ENCODE assay signal across 18 cellular contexts in the genomic region with DNA sequence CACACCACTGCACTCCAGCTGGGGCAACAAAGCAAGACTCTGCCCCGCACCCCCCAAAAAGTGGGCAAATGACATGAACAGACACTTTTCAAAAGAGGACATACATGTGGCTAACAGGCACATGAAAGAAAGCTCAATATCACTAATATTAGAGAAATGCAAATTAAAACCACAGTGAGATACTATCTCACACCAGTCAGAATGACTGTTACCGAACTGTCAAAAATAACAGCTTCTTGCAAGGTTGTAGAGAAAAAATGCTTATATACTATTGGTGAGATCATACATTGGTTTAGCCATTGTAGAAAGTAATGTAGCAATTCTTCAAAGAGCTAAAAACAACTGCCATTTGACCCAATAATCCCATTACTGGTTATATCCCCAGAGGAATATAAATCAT.
DNase-seq lines count a peak whose midpoint lies in the region; ATAC-seq and TF ChIP-seq lines count a peak whose summit lies in the region.
"Had no signal": no experiment of that assay in that cellular context is flagged by ENCODE, and none has a peak within 500 bp of the region (broad histone marks: within the 10 kb centered on the region; RNA-seq: fewer than 3 reads in every experiment).

No MANE protein-coding gene starts in this region.

- no peaks in the 10 kb centered on the region for H3K27me3 ChIP-seq in esophagus squamous epithelium
- H3K27me3 ChIP-seq: MG63 had no signal

- peaks cover 0 to 23% (median 19%) of the 10 kb centered on the region in 3 donors for H3K4me1 ChIP-seq in esophagus squamous epithelium

- peak; percentile 78 for ATAC-seq in GM18508 (IDR thresholded peaks at IDR 0.05; ENCODE audit: insufficient read depth, unreplicated experiment)
- peak; percentile 53 for ATAC-seq in GM19351 (IDR thresholded peaks at IDR 0.05; ENCODE audit: unreplicated experiment)
- peak; percentile 46 for ATAC-seq in HG03342 (IDR thresholded peaks at IDR 0.05; ENCODE audit: unreplicated experiment)
- ATAC-seq in GM21737 (IDR thresholded peaks at IDR 0.05; ENCODE audit: unreplicated experiment) = no peak

- H3K36me3 ChIP-seq in esophagus squamous epithelium = no peaks in the 10 kb centered on the region
- H3K36me3 ChIP-seq: MG63 had no signal

- no peaks in the 10 kb centered on the region for H3K9me3 ChIP-seq in esophagus squamous epithelium
- H3K9me3 ChIP-seq: MG63 had no signal

- no peak for DNase-seq in activated effector memory CD4-positive, alpha-beta T cell treated with Interleukin-2 at 50 U/mL for 16 hours
- DNase-seq in germinal center (ENCODE audit: low spot score) (no peak), esophagus squamous epithelium (lab: John Stamatoyannopoulos, UW) (no peak)
- DNase-seq: ACHN, C1 segment of cervical spinal cord, DND-41, Kasumi-1, MG63, NCI-H2081 treated with DMSO at 0.1 percent for 48 hours, NCI-H510A, NCI-H82, OCI-M1, Right ventricle myocardium superior, SW 1271 had no signal

- intact Hi-C loops in esophagus squamous epithelium (cut with DNase I) = no loop called here

- no peak for TF ChIP-seq CTCF in esophagus squamous epithelium (IDR thresholded peaks at IDR 0.05)

- no peak overlapping the region for H3K4me3 ChIP-seq in esophagus squamous epithelium
- H3K4me3 ChIP-seq: MG63 had no signal

- 42 to 83% methylated on average over 2 of the region's 2 CpGs for WGBS in esophagus squamous epithelium, 2 donors

- H3K27ac ChIP-seq in esophagus squamous epithelium = no peak overlapping the region

- TF ChIP-seq POLR2A in esophagus squamous epithelium (IDR thresholded peaks at IDR 0.05) = no peak
